In the genomic region with DNA sequence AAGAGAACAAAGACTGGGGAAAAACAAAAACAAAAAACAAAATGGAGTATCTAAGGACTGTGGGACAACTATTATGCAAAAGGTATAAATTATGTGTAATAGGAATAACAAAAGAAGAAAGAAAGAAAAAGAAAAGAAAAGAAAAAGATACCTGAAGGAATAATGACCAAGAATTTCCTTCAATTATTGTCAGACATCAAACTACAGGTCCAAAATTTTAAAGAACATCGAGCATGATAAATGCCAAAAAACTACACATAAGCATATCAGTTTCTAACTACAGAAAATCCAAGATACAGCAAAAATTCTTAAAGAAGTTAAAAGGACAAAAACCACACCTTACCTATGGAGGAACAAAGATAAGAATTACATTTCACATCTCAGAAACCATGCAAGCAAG, we compare ENCODE assay signal across 6 cellular contexts.
"Had no signal": no experiment of that assay in that cellular context is flagged by ENCODE, and none has a peak within 500 bp of the region (broad histone marks: within the 10 kb centered on the region; RNA-seq: fewer than 3 reads in every experiment).

No MANE protein-coding gene starts in this region.

- H3K36me3 ChIP-seq: HAP-1 had no signal

- H3K9me3 ChIP-seq: HAP-1 had no signal

- ATAC-seq: HCT116, K562 had no signal

- H3K4me3 ChIP-seq: HAP-1, K562 had no signal

- H3K4me1 ChIP-seq: HAP-1 had no signal

- DNase-seq: GOT3, H7, IMR-90 had no signal
